In genomic region chr4:108533245-108533844, GRCh38 we compare ENCODE assay signal across 17 cellular contexts.
DNase-seq lines count a peak whose midpoint lies in the region; ATAC-seq, FAIRE-seq and TF ChIP-seq lines count a peak whose summit lies in the region.
"Had no signal": no experiment of that assay in that cellular context is flagged by ENCODE, and none has a peak within 500 bp of the region (broad histone marks: within the 10 kb centered on the region; RNA-seq: fewer than 3 reads in every experiment).

No MANE protein-coding gene starts in this region.

- peaks cover 78% of the 10 kb centered on the region for H3K4me1 Mint-ChIP-seq in activated naive CD4-positive, alpha-beta T cell treated with anti-CD3 and anti-CD28 coated beads, Interleukin-2, amount 10 ng/mL, durations not matched to agents 7 days and 5 days
- peaks cover 83% of the 10 kb centered on the region for H3K4me1 Mint-ChIP-seq in stimulated activated naive CD8-positive, alpha-beta T cell treated with anti-CD3 and anti-CD28 coated beads, Interleukin-15, amount 100 ng/mL, for 72 hours

- POLR2A ChIA-PET in endothelial cell of umbilical vein (lab: Charles Lee) = no interaction called here

- dilution Hi-C loops in endothelial cell of umbilical vein (cut with MboI; ENCODE audit: extremely low pct_ligation_motif_present, low sequenced_read_pairs) = no loop called here

- H3K27me3 Mint-ChIP-seq in activated naive CD4-positive, alpha-beta T cell treated with anti-CD3 and anti-CD28 coated beads, Interleukin-2, amount 10 ng/mL, durations not matched to agents 7 days and 5 days = no peaks in the 10 kb centered on the region
- no peaks in the 10 kb centered on the region for H3K27me3 Mint-ChIP-seq in stimulated activated naive CD8-positive, alpha-beta T cell treated with anti-CD3 and anti-CD28 coated beads, Interleukin-15, amount 100 ng/mL, for 72 hours

- no peak overlapping the region for H3K4me3 ChIP-seq in endothelial cell of umbilical vein (replicated peaks in 1 of 3; ENCODE audit: insufficient read depth in 1 of 3, low read depth in 1 of 3, low read length in 3 of 3)
- H3K4me3 ChIP-seq: ovary, thoracic aorta had no signal

- DNase-seq in activated naive CD4-positive, alpha-beta T cell treated with anti-CD3 and anti-CD28 coated beads, Interleukin-2, amount 50 U/mL, for 72 hours (ENCODE audit: low spot score in 2 of 2) = no peak
- no peak for DNase-seq in activated naive CD4-positive, alpha-beta T cell treated with anti-CD3 and anti-CD28 coated beads, Interleukin-2, amount 10 ng/mL, durations not matched to agents 7 days and 5 days
- DNase-seq in SKM-1 (lab: John Stamatoyannopoulos, UW; ENCODE audit: unreplicated experiment) = peak; percentile 28
- DNase-seq in endothelial cell of umbilical vein (ENCODE audit: low read depth, low spot score) = peak; percentile 60
- no peak for DNase-seq in stimulated activated naive CD8-positive, alpha-beta T cell treated with anti-CD3 and anti-CD28 coated beads, Interleukin-15, amount 100 ng/mL, for 72 hours
- no peak for DNase-seq in GM12892 (ENCODE audit: insufficient read length)
- DNase-seq in activated gamma-delta T cell treated with Interleukin-2 at 50 U/mL for 16 hours = no peak
- DNase-seq: activated CD8-positive, alpha-beta memory T cell treated with anti-CD3 and anti-CD28 coated beads, Interleukin-2, amount 50 U/mL, for 48 hours; effector CD4-positive, alpha-beta T cell; mesendoderm; NCI-H187 treated with DMSO at 0.1 percent for 48 hours; NCI-H526 treated with DMSO at 0.1 percent for 48 hours; ovary had no signal

- no peaks in the 10 kb centered on the region for H3K79me2 ChIP-seq in endothelial cell of umbilical vein (ENCODE audit: control insufficient read depth, insufficient read depth, low read length)

- H3K4me3 Mint-ChIP-seq in activated naive CD4-positive, alpha-beta T cell treated with anti-CD3 and anti-CD28 coated beads, Interleukin-2, amount 10 ng/mL, durations not matched to agents 7 days and 5 days = no peak overlapping the region
- H3K4me3 Mint-ChIP-seq in stimulated activated naive CD8-positive, alpha-beta T cell treated with anti-CD3 and anti-CD28 coated beads, Interleukin-15, amount 100 ng/mL, for 72 hours = peak overlapping the region; percentile 49 to 52

- intact Hi-C loops in endothelial cell of umbilical vein (cut with micrococcal nuclease) = no loop called here

- H3K9ac ChIP-seq in endothelial cell of umbilical vein (replicated peaks; ENCODE audit: extremely low read depth, insufficient read depth, low read length) = no peak overlapping the region
- H3K9ac ChIP-seq: KMS-11 had no signal

- peaks cover 8% of the 10 kb centered on the region for H3K4me1 ChIP-seq in endothelial cell of umbilical vein (ENCODE audit: control insufficient read depth, extremely low read depth, insufficient read depth, low read length)

- H3K27me3 ChIP-seq in endothelial cell of umbilical vein (ENCODE audit: control insufficient read depth in 2 of 2, insufficient read depth in 2 of 2, low read length in 2 of 2) = no peaks in the 10 kb centered on the region
- H3K27me3 ChIP-seq: ovary had no signal

- no peak overlapping the region for H2AFZ ChIP-seq in endothelial cell of umbilical vein (ENCODE audit: low read depth, low read length)

- H3K9me1 ChIP-seq in endothelial cell of umbilical vein (replicated peaks; ENCODE audit: control insufficient read depth, extremely low read depth, insufficient read depth, low read length) = no peaks in the 10 kb centered on the region

- BruUV-seq in endothelial cell of umbilical vein (replicated peaks; lab: Mats Ljungman, UMichigan) = no TSS peak

- H3K9me3 Mint-ChIP-seq in activated naive CD4-positive, alpha-beta T cell treated with anti-CD3 and anti-CD28 coated beads, Interleukin-2, amount 50 U/mL, for 72 hours = peaks cover 9 to 19% of the 10 kb centered on the region in 2 donors
- peaks cover 4% of the 10 kb centered on the region for H3K9me3 Mint-ChIP-seq in activated naive CD4-positive, alpha-beta T cell treated with anti-CD3 and anti-CD28 coated beads, Interleukin-2, amount 10 ng/mL, durations not matched to agents 7 days and 5 days
- peaks cover 0 to 5% of the 10 kb centered on the region in 2 donors for H3K9me3 Mint-ChIP-seq in stimulated activated naive CD8-positive, alpha-beta T cell treated with anti-CD3 and anti-CD28 coated beads, Interleukin-15, amount 100 ng/mL, for 72 hours

- FAIRE-seq in endothelial cell of umbilical vein (lab: Jason Lieb, UNC) = no peak
- no peak for FAIRE-seq in GM12892 (lab: Jason Lieb, UNC)

- no peaks in the 10 kb centered on the region for H3K36me3 ChIP-seq in endothelial cell of umbilical vein (ENCODE audit: control insufficient read depth in 2 of 2, extremely low read depth in 1 of 2, insufficient read depth in 2 of 2, low read length in 2 of 2)
- H3K36me3 ChIP-seq: ovary, thoracic aorta had no signal

- H3K27ac ChIP-seq in endothelial cell of umbilical vein (ENCODE audit: insufficient read depth, low read depth, low read length) = no peak overlapping the region
- H3K27ac ChIP-seq: KMS-11, ovary, thoracic aorta, VCaP had no signal

- H3K9me3 ChIP-seq in endothelial cell of umbilical vein (replicated peaks; ENCODE audit: control insufficient read depth, insufficient read depth, low read length) = no peaks in the 10 kb centered on the region
- H3K9me3 ChIP-seq: ovary, thoracic aorta had no signal

- H3K4me2 ChIP-seq in endothelial cell of umbilical vein (ENCODE audit: insufficient read depth, low read length) = no peak overlapping the region
- H3K4me2 ChIP-seq: KMS-11 had no signal

- H3K27ac Mint-ChIP-seq in activated naive CD4-positive, alpha-beta T cell treated with anti-CD3 and anti-CD28 coated beads, Interleukin-2, amount 50 U/mL, for 72 hours = peak overlapping the region; percentile 65 to 86
- H3K27ac Mint-ChIP-seq in activated naive CD4-positive, alpha-beta T cell treated with anti-CD3 and anti-CD28 coated beads, Interleukin-2, amount 10 ng/mL, durations not matched to agents 7 days and 5 days = no peak overlapping the region
- no peak overlapping the region for H3K27ac Mint-ChIP-seq in stimulated activated naive CD8-positive, alpha-beta T cell treated with anti-CD3 and anti-CD28 coated beads, Interleukin-15, amount 100 ng/mL, for 72 hours

- no peak for TF ChIP-seq POLR2A in endothelial cell of umbilical vein (IDR thresholded peaks at IDR 0.05; ENCODE audit: low read depth, low read length)
- TF ChIP-seq POLR2A in GM12892 (IDR thresholded peaks at IDR 0.05; ENCODE audit: low read depth, low read length) = no peak

- H3K36me3 Mint-ChIP-seq in activated naive CD4-positive, alpha-beta T cell treated with anti-CD3 and anti-CD28 coated beads, Interleukin-2, amount 50 U/mL, for 72 hours = peaks cover 13 to 47% of the 10 kb centered on the region in 2 donors
- peaks cover 13% of the 10 kb centered on the region for H3K36me3 Mint-ChIP-seq in activated naive CD4-positive, alpha-beta T cell treated with anti-CD3 and anti-CD28 coated beads, Interleukin-2, amount 10 ng/mL, durations not matched to agents 7 days and 5 days

- ATAC-seq in activated naive CD4-positive, alpha-beta T cell treated with anti-CD3 and anti-CD28 coated beads, Interleukin-2, amount 50 U/mL, for 72 hours = no peak
- no peak for ATAC-seq in stimulated activated naive CD8-positive, alpha-beta T cell treated with anti-CD3 and anti-CD28 coated beads, Interleukin-15, amount 100 ng/mL, for 72 hours
- no peak for ATAC-seq in HG02610 (IDR thresholded peaks at IDR 0.05; ENCODE audit: unreplicated experiment)

- H4K20me1 ChIP-seq in endothelial cell of umbilical vein (replicated peaks; ENCODE audit: control insufficient read depth, extremely low read depth, insufficient read depth, low read length) = no peaks in the 10 kb centered on the region

- CTCF ChIA-PET in activated naive CD4-positive, alpha-beta T cell treated with anti-CD3 and anti-CD28 coated beads, Interleukin-2, amount 10 ng/mL, durations not matched to agents 7 days and 5 days (lab: Charles Lee) = no interaction called here
- CTCF ChIA-PET in endothelial cell of umbilical vein (lab: Charles Lee) = no interaction called here

- no peak for TF ChIP-seq CTCF in endothelial cell of umbilical vein (IDR thresholded peaks at IDR 0.05; ENCODE audit: extremely low read depth in 1 of 2, insufficient read depth in 1 of 2, low read depth in 1 of 2, low read length in 2 of 2)

TF ChIP-seq in endothelial cell of umbilical vein, 7 proteins besides CTCF, POLR2A, EP300 and RAD21:
- no peak for TF ChIP-seq GATA2 (IDR thresholded peaks at IDR 0.05; ENCODE audit: insufficient read depth, insufficient read length, low read depth, low read length)
- no peak for TF ChIP-seq MAX (IDR thresholded peaks at IDR 0.05; ENCODE audit: insufficient read depth, insufficient read length)
- TF ChIP-seq EZH2 (IDR thresholded peaks at IDR 0.05; ENCODE audit: borderline replicate concordance, low read depth, low read length, severe bottlenecking) = no peak
- no peak for TF ChIP-seq JUN (IDR thresholded peaks at IDR 0.05; ENCODE audit: borderline replicate concordance, insufficient read depth, insufficient read length, low read depth)
- TF ChIP-seq POLR2AphosphoS5 (IDR thresholded peaks at IDR 0.05; ENCODE audit: insufficient read depth, low read depth, low read length) = no peak
- TF ChIP-seq FOS (IDR thresholded peaks at IDR 0.05; ENCODE audit: borderline replicate concordance, insufficient read depth, low read length) = no peak
- no peak for TF ChIP-seq MYC (IDR thresholded peaks at IDR 0.05; ENCODE audit: low read depth, low read length)

Comparison
In these comparisons a context has a peak if more than half of its experiments do, and no peak if none do; other contexts are left out.
1. H3K27ac Mint-ChIP-seq: peak in activated naive CD4-positive, alpha-beta T cell treated with anti-CD3 and anti-CD28 coated beads, Interleukin-2, amount 50 U/mL, for 72 hours (2 of 2); none in activated naive CD4-positive, alpha-beta T cell treated with anti-CD3 and anti-CD28 coated beads, Interleukin-2, amount 10 ng/mL, durations not matched to agents 7 days and 5 days (single experiment) and stimulated activated naive CD8-positive, alpha-beta T cell treated with anti-CD3 and anti-CD28 coated beads, Interleukin-15, amount 100 ng/mL, for 72 hours (0 of 2).
2. DNase-seq: peak in SKM-1 (single experiment) and endothelial cell of umbilical vein (single experiment); none in activated naive CD4-positive, alpha-beta T cell treated with anti-CD3 and anti-CD28 coated beads, Interleukin-2, amount 50 U/mL, for 72 hours (0 of 2), activated naive CD4-positive, alpha-beta T cell treated with anti-CD3 and anti-CD28 coated beads, Interleukin-2, amount 10 ng/mL, durations not matched to agents 7 days and 5 days (single experiment), stimulated activated naive CD8-positive, alpha-beta T cell treated with anti-CD3 and anti-CD28 coated beads, Interleukin-15, amount 100 ng/mL, for 72 hours (0 of 2), GM12892 (single experiment) and activated gamma-delta T cell treated with Interleukin-2 at 50 U/mL for 16 hours (single experiment).